25 cellular contexts compared by ENCODE assay signal in genomic region chr11:59413646-59414045, GRCh38. TPM values are rescaled to one million over a fixed set of nuclear protein-coding genes. Genes with fewer than 3 reads are reported as not detected.
"Had no signal": no experiment of that assay in that cellular context is flagged by ENCODE, and none has a peak within 500 bp of the region (broad histone marks: within the 10 kb centered on the region; RNA-seq: fewer than 3 reads in every experiment).

No MANE protein-coding gene starts in this region.

- H3K27me3 ChIP-seq: tibial nerve, uterus had no signal

- H3K4me1 Mint-ChIP-seq: activated CD4-positive, alpha-beta T cell treated with anti-CD3 and anti-CD28 coated beads, Interleukin-2, amount 10 ng/mL, durations not matched to agents 24 days and 14 days; neural crest cell had no signal

- H3K9me3 ChIP-seq: uterus had no signal

- H3K4me3 ChIP-seq: esophagus squamous epithelium, heart right ventricle, tibial nerve, uterus had no signal

- DNase-seq: activated CD4-positive, alpha-beta T cell treated with anti-CD3 and anti-CD28 coated beads, Interleukin-2, amount 10 ng/mL, durations not matched to agents 24 days and 14 days; activated CD8-positive, alpha-beta T cell treated with anti-CD3 and anti-CD28 coated beads for 36 hours; activated naive CD4-positive, alpha-beta T cell treated with anti-CD3 and anti-CD28 coated beads, Interleukin-2, amount 10 ng/mL, durations not matched to agents 7 days and 5 days; activated naive CD8-positive, alpha-beta T cell treated with anti-CD3 and anti-CD28 coated beads, Interleukin-2, amount 50 U/mL, for 24 hours; activated T-cell treated with anti-CD3 and anti-CD28 coated beads, Interleukin-2, amount 50 U/mL, for 24 hours; anterior cingulate cortex; caudate nucleus; effector memory CD8-positive, alpha-beta T cell; esophagus squamous epithelium; heart right ventricle; immature natural killer cell; left ventricle myocardium superior; naive B cell; stimulated activated CD4-positive, alpha-beta T cell treated with anti-CD3 and anti-CD28 coated beads, Interleukin-12 subunit alpha, Interleukin-12 subunit beta, amount 100 ng/mL, for 4 hours; stimulated activated CD4-positive, alpha-beta T cell treated with anti-CD3 and anti-CD28 coated beads, Interleukin-1b, Interleukin-23, amount 100 ng/mL, for 48 hours; uterus had no signal

- H3K27me3 Mint-ChIP-seq: brain, memory B cell, naive B cell, progenitor cell of endocrine pancreas had no signal

- ATAC-seq: activated CD8-positive, alpha-beta T cell treated with anti-CD3 and anti-CD28 coated beads for 36 hours; activated naive CD8-positive, alpha-beta T cell treated with anti-CD3 and anti-CD28 coated beads, Interleukin-2, amount 50 U/mL, for 24 hours; effector memory CD8-positive, alpha-beta T cell; heart right ventricle; left ventricle myocardium superior had no signal

- H3K27ac ChIP-seq: esophagus squamous epithelium, heart right ventricle, tibial nerve, uterus had no signal

- H3K9me3 Mint-ChIP-seq: activated CD4-positive, alpha-beta T cell treated with anti-CD3 and anti-CD28 coated beads, Interleukin-2, amount 10 ng/mL, durations not matched to agents 24 days and 14 days had no signal

- H3K27ac Mint-ChIP-seq: activated CD4-positive, alpha-beta T cell treated with anti-CD3 and anti-CD28 coated beads, Interleukin-2, amount 10 ng/mL, durations not matched to agents 24 days and 14 days; activated CD8-positive, alpha-beta T cell treated with anti-CD3 and anti-CD28 coated beads for 36 hours; activated naive CD4-positive, alpha-beta T cell treated with anti-CD3 and anti-CD28 coated beads, Interleukin-2, amount 10 ng/mL, durations not matched to agents 7 days and 5 days; activated naive CD8-positive, alpha-beta T cell treated with anti-CD3 and anti-CD28 coated beads, Interleukin-2, amount 50 U/mL, for 24 hours; activated T-cell treated with anti-CD3 and anti-CD28 coated beads, Interleukin-2, amount 50 U/mL, for 24 hours; brain; effector memory CD8-positive, alpha-beta T cell; immature natural killer cell; memory B cell; stimulated activated naive CD8-positive, alpha-beta T cell treated with anti-CD3 and anti-CD28 coated beads, Interleukin-15, Interleukin-2, amounts not matched to agents 100 ng/mL and 50 ng/mL, for 24 hours had no signal

- H3K36me3 ChIP-seq: esophagus squamous epithelium, heart right ventricle, tibial nerve, uterus had no signal

- H3K4me1 ChIP-seq: esophagus squamous epithelium, uterus had no signal

- H3K4me3 Mint-ChIP-seq: activated CD4-positive, alpha-beta T cell treated with anti-CD3 and anti-CD28 coated beads, Interleukin-2, amount 10 ng/mL, durations not matched to agents 24 days and 14 days; activated CD8-positive, alpha-beta T cell treated with anti-CD3 and anti-CD28 coated beads for 36 hours; activated naive CD4-positive, alpha-beta T cell treated with anti-CD3 and anti-CD28 coated beads, Interleukin-2, amount 10 ng/mL, durations not matched to agents 7 days and 5 days; activated naive CD8-positive, alpha-beta T cell treated with anti-CD3 and anti-CD28 coated beads, Interleukin-2, amount 50 U/mL, for 24 hours; activated T-cell treated with anti-CD3 and anti-CD28 coated beads, Interleukin-2, amount 50 U/mL, for 24 hours; brain; effector memory CD8-positive, alpha-beta T cell; immature natural killer cell; memory B cell; neural crest cell; stimulated activated naive CD8-positive, alpha-beta T cell treated with anti-CD3 and anti-CD28 coated beads, Interleukin-15, Interleukin-2, amounts not matched to agents 100 ng/mL and 50 ng/mL, for 24 hours had no signal

- H3K36me3 Mint-ChIP-seq: brain, immature natural killer cell had no signal

RNA-seq across cellular contexts. Expression of gene OR5A2, which starts 12.6 kb away (rescaled TPM):
- total RNA-seq: activated CD4-positive, alpha-beta T cell treated with anti-CD3 and anti-CD28 coated beads, Interleukin-2, amount 10 ng/mL, durations not matched to agents 24 days and 14 days; activated CD8-positive, alpha-beta T cell treated with anti-CD3 and anti-CD28 coated beads for 36 hours; dermis microvascular lymphatic vessel endothelial cell; esophagus squamous epithelium; heart right ventricle; left ventricle myocardium superior; mononuclear cell; neural crest cell; omental fat pad; progenitor cell of endocrine pancreas; tibial nerve; uterus had no signal
- polyA plus RNA-seq: heart right ventricle, immature natural killer cell had no signal

RNA-seq across cellular contexts. Expression of gene OR5A1, which starts 22.6 kb away (rescaled TPM):
- total RNA-seq: activated CD4-positive, alpha-beta T cell treated with anti-CD3 and anti-CD28 coated beads, Interleukin-2, amount 10 ng/mL, durations not matched to agents 24 days and 14 days; activated CD8-positive, alpha-beta T cell treated with anti-CD3 and anti-CD28 coated beads for 36 hours; dermis microvascular lymphatic vessel endothelial cell; esophagus squamous epithelium; heart right ventricle; left ventricle myocardium superior; neural crest cell; omental fat pad; progenitor cell of endocrine pancreas; tibial nerve; uterus had no signal
- polyA plus RNA-seq: heart right ventricle, immature natural killer cell had no signal

RNA-seq across cellular contexts. Expression of gene OR4D6, which starts 43.1 kb away (rescaled TPM):
- total RNA-seq: activated CD4-positive, alpha-beta T cell treated with anti-CD3 and anti-CD28 coated beads, Interleukin-2, amount 10 ng/mL, durations not matched to agents 24 days and 14 days; activated CD8-positive, alpha-beta T cell treated with anti-CD3 and anti-CD28 coated beads for 36 hours; dermis microvascular lymphatic vessel endothelial cell; esophagus squamous epithelium; heart right ventricle; left ventricle myocardium superior; mononuclear cell; neural crest cell; omental fat pad; progenitor cell of endocrine pancreas; tibial nerve; uterus had no signal
- polyA plus RNA-seq: heart right ventricle, immature natural killer cell had no signal

RNA-seq across cellular contexts. Expression of gene OR5AN1, which starts 55.0 kb away (rescaled TPM):
- total RNA-seq: activated CD4-positive, alpha-beta T cell treated with anti-CD3 and anti-CD28 coated beads, Interleukin-2, amount 10 ng/mL, durations not matched to agents 24 days and 14 days; activated CD8-positive, alpha-beta T cell treated with anti-CD3 and anti-CD28 coated beads for 36 hours; dermis microvascular lymphatic vessel endothelial cell; esophagus squamous epithelium; heart right ventricle; left ventricle myocardium superior; neural crest cell; omental fat pad; progenitor cell of endocrine pancreas; tibial nerve; uterus had no signal
- polyA plus RNA-seq: heart right ventricle, immature natural killer cell had no signal

RNA-seq across cellular contexts. Expression of gene OR4D10, which starts 59.5 kb away (rescaled TPM):
- total RNA-seq: activated CD4-positive, alpha-beta T cell treated with anti-CD3 and anti-CD28 coated beads, Interleukin-2, amount 10 ng/mL, durations not matched to agents 24 days and 14 days; activated CD8-positive, alpha-beta T cell treated with anti-CD3 and anti-CD28 coated beads for 36 hours; dermis microvascular lymphatic vessel endothelial cell; esophagus squamous epithelium; heart right ventricle; left ventricle myocardium superior; mononuclear cell; neural crest cell; omental fat pad; progenitor cell of endocrine pancreas; tibial nerve; uterus had no signal
- polyA plus RNA-seq: heart right ventricle, immature natural killer cell had no signal
